Comparison of ENCODE assay signal across 14 cellular contexts in genomic region chr6:135521431-135521830, GRCh38.
"Had no signal": no experiment of that assay in that cellular context is flagged by ENCODE, and none has a peak within 500 bp of the region (broad histone marks: within the 10 kb centered on the region; RNA-seq: fewer than 3 reads in every experiment).

No MANE protein-coding gene starts in this region.

- H3K27me3 Mint-ChIP-seq: activated CD8-positive, alpha-beta T cell treated with anti-CD3 and anti-CD28 coated beads for 36 hours; activated naive CD8-positive, alpha-beta T cell treated with anti-CD3 and anti-CD28 coated beads, Interleukin-2, amount 10 ng/mL, durations not matched to agents 7 days and 5 days; naive B cell; stimulated activated memory B cell treated with anti-CD40 and anti-IgM and Interleukin-4, amounts not matched to agents 10 μg/mL and 1 μg/mL and 100 μg/mL, for 72 hours had no signal

- H3K27ac Mint-ChIP-seq: activated CD8-positive, alpha-beta T cell treated with anti-CD3 and anti-CD28 coated beads for 36 hours; activated naive CD8-positive, alpha-beta T cell treated with anti-CD3 and anti-CD28 coated beads, Interleukin-2, amount 10 ng/mL, durations not matched to agents 7 days and 5 days; stimulated activated memory B cell treated with anti-CD40 and anti-IgM and Interleukin-4, amounts not matched to agents 10 μg/mL and 1 μg/mL and 100 μg/mL, for 72 hours had no signal

- H3K4me1 Mint-ChIP-seq: naive B cell; stimulated activated memory B cell treated with anti-CD40 and anti-IgM and Interleukin-4, amounts not matched to agents 10 μg/mL and 1 μg/mL and 100 μg/mL, for 72 hours had no signal

- ATAC-seq: activated CD8-positive, alpha-beta T cell treated with anti-CD3 and anti-CD28 coated beads for 36 hours; stimulated activated memory B cell treated with anti-CD40 and anti-IgM and Interleukin-4, amounts not matched to agents 10 μg/mL and 1 μg/mL and 100 μg/mL, for 72 hours had no signal

- H3K4me3 Mint-ChIP-seq: activated CD8-positive, alpha-beta T cell treated with anti-CD3 and anti-CD28 coated beads for 36 hours; activated naive CD8-positive, alpha-beta T cell treated with anti-CD3 and anti-CD28 coated beads, Interleukin-2, amount 10 ng/mL, durations not matched to agents 7 days and 5 days; naive B cell; stimulated activated memory B cell treated with anti-CD40 and anti-IgM and Interleukin-4, amounts not matched to agents 10 μg/mL and 1 μg/mL and 100 μg/mL, for 72 hours had no signal

- DNase-seq: activated CD4-positive, alpha-beta T cell treated with anti-CD3 and anti-CD28 coated beads for 1 hour; activated CD8-positive, alpha-beta memory T cell treated with anti-CD3 and anti-CD28 coated beads, Interleukin-2, amount 50 U/mL, for 4 hours; activated CD8-positive, alpha-beta T cell treated with anti-CD3 and anti-CD28 coated beads for 36 hours; activated naive CD8-positive, alpha-beta T cell treated with anti-CD3 and anti-CD28 coated beads, Interleukin-2, amount 10 ng/mL, durations not matched to agents 7 days and 5 days; aorta; colonic mucosa; effector memory CD4-positive, alpha-beta T cell; kidney glomerular epithelial cell; naive B cell; spleen; stimulated activated CD4-positive, alpha-beta T cell treated with anti-CD3 and anti-CD28 coated beads, Interleukin-1b, Interleukin-23, amount 100 ng/mL, for 48 hours; T-helper 9 cell; tibial artery had no signal

- H3K36me3 Mint-ChIP-seq: naive B cell; stimulated activated memory B cell treated with anti-CD40 and anti-IgM and Interleukin-4, amounts not matched to agents 10 μg/mL and 1 μg/mL and 100 μg/mL, for 72 hours had no signal
